Comparison of ENCODE assay signal across 12 cellular contexts in genomic region chr4:169253904-169254303, GRCh38. TPM values are rescaled to one million over a fixed set of nuclear protein-coding genes. Genes with fewer than 3 reads are reported as not detected.
DNase-seq lines count a peak whose midpoint lies in the region; ATAC-seq and TF ChIP-seq lines count a peak whose summit lies in the region.
"Had no signal": no experiment of that assay in that cellular context is flagged by ENCODE, and none has a peak within 500 bp of the region (broad histone marks: within the 10 kb centered on the region; RNA-seq: fewer than 3 reads in every experiment).

No MANE protein-coding gene starts in this region.

- peaks cover 38% of the 10 kb centered on the region for H3K4me1 ChIP-seq in fibroblast of lung (ENCODE audit: control insufficient read depth, extremely low read depth, insufficient read depth, low read length)

- DNase-seq in GM04503 (ENCODE audit: low read depth) (peak; percentile 63), RPMI7951 (ENCODE audit: low read depth) (peak; percentile 79), fibroblast of lung (ENCODE audit: low read depth in 2 of 2) (peak; percentile 79 to 100), smooth muscle cell of the brain vasculature (ENCODE audit: low read depth, low spot score) (peak; percentile 74), cortex of kidney (lab: John Stamatoyannopoulos, UW) (no peak), AML-193 (lab: John Stamatoyannopoulos, UW) (no peak)
- DNase-seq: activated CD4-positive, alpha-beta T cell treated with anti-CD3 and anti-CD28 coated beads for 36 hours; stimulated activated CD4-positive, alpha-beta T cell treated with anti-CD3 and anti-CD28 coated beads, Interleukin-4, amount 100 ng/mL, for 24 hours had no signal

- H4K20me1 ChIP-seq in fibroblast of lung (ENCODE audit: control insufficient read depth, extremely low read depth, insufficient read depth, low read length), result no peaks in the 10 kb centered on the region

- H3K9me3 ChIP-seq in fibroblast of lung (ENCODE audit: control insufficient read depth, insufficient read depth, low read depth, low read length), result no peaks in the 10 kb centered on the region
- H3K9me3 ChIP-seq: ovary had no signal

- TF ChIP-seq CTCF in fibroblast of lung (conservative IDR thresholded peaks at IDR 0.05 in 1 of 2, IDR thresholded peaks at IDR 0.05 in 1 of 2; ENCODE audit: low read depth in 1 of 2, low read length in 2 of 2), result no peak

- H3K27me3 ChIP-seq in fibroblast of lung (ENCODE audit: control insufficient read depth, insufficient read depth, low read length), result no peaks in the 10 kb centered on the region
- H3K27me3 ChIP-seq: cardiac muscle cell, foreskin keratinocyte, ovary had no signal

- H3K79me2 ChIP-seq in fibroblast of lung (ENCODE audit: control insufficient read depth, insufficient read depth, low read length), result peaks cover 80% of the 10 kb centered on the region

- H3K36me3 ChIP-seq in fibroblast of lung (ENCODE audit: control insufficient read depth, insufficient read depth, low read length), result no peaks in the 10 kb centered on the region
- H3K36me3 ChIP-seq: cardiac muscle cell, ovary had no signal

- H3K4me2 ChIP-seq in fibroblast of lung (ENCODE audit: extremely low read depth, insufficient read depth, low read length), result peak overlapping the region; percentile 15

- no peak overlapping the region for H3K27ac ChIP-seq in fibroblast of lung (ENCODE audit: insufficient read depth, low read length)
- H3K27ac ChIP-seq: cardiac muscle cell, foreskin keratinocyte, ovary had no signal

- no peak for ATAC-seq in GM18909 (IDR thresholded peaks at IDR 0.05; ENCODE audit: poor library complexity, unreplicated experiment)
- ATAC-seq: activated CD4-positive, alpha-beta T cell treated with anti-CD3 and anti-CD28 coated beads for 36 hours had no signal

- H2AFZ ChIP-seq in fibroblast of lung (ENCODE audit: low read length), result no peak overlapping the region

- no peak overlapping the region for H3K9ac ChIP-seq in fibroblast of lung (ENCODE audit: insufficient read depth, low read length)

- H3K4me3 ChIP-seq in fibroblast of lung (replicated peaks in 1 of 4; ENCODE audit: control extremely low read depth in 1 of 4, insufficient read depth in 1 of 4, low read depth in 3 of 4, low read length in 4 of 4), result no peak overlapping the region
- H3K4me3 ChIP-seq: cardiac muscle cell, ovary had no signal

RNA-seq across cellular contexts. Expression of gene SH3RF1, which starts 16.9 kb away (rescaled TPM):
- total RNA-seq in RPMI7951 (2014; rRNA removed; shearing (Covaris generic)), result 6.3 and 9.4 TPM in 2 replicates
- total RNA-seq in fibroblast of lung, result 10.5 and 13.0 TPM in 2 replicates
- polyA plus RNA-seq in fibroblast of lung, result 15.7 and 18.8 TPM in 2 replicates
- 10.6 and 16.4 TPM in 2 replicates for polyA plus RNA-seq in fibroblast of lung (2012)
- polyA minus RNA-seq in fibroblast of lung (ENCODE audit: low replicate concordance), result 69.2 and 74.1 TPM in 2 replicates

Comparison
In these comparisons a context has a peak if more than half of its experiments do, and no peak if none do; other contexts are left out.
1. DNase-seq: peak in GM04503 (single experiment), RPMI7951 (single experiment), fibroblast of lung (2 of 2) and smooth muscle cell of the brain vasculature (single experiment); none in cortex of kidney (single experiment) and AML-193 (0 of 2).